ENCODE assay signal across 18 cellular contexts in the genomic region with DNA sequence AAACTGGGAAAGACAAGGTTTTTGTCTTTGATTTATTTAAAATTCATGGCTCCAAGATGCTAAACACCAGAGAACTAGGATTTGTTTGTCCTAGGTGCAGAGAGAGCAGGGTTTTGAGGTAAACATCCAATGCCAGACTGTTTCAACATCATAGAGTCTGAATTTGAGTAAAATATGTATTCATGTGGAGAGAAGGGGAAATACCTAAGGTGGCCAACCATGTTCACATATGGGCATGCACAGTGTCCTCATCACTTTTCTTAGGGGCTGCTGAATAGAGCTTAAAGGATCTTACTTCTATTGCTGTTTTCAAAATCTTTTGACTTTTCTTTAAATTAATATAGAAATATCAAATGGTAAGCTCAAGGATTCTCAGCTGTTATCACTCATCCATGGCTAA.
DNase-seq lines count a peak whose midpoint lies in the region; ATAC-seq and TF ChIP-seq lines count a peak whose summit lies in the region.
"Had no signal": no experiment of that assay in that cellular context is flagged by ENCODE, and none has a peak within 500 bp of the region (broad histone marks: within the 10 kb centered on the region; RNA-seq: fewer than 3 reads in every experiment).

No MANE protein-coding gene starts in this region.

- H3K4me1 ChIP-seq in heart left ventricle (peaks cover 7 to 90% (median 64%) of the 10 kb centered on the region in 12 donors), adipocyte (ENCODE audit: control insufficient read depth, insufficient read depth, low read length) (peaks cover 38% of the 10 kb centered on the region), uterus (peaks cover 7 to 9% of the 10 kb centered on the region in 2 donors)
- H3K4me1 ChIP-seq: BLaER1 had no signal

- intact Hi-C loops in heart left ventricle (cut with DNase I), result loop anchor here in 2 of 10 donors (10.0 kb wide), 2 partner anchors 339 to 539 kb away; a partner anchor contains a TSS
- intact Hi-C loops in left ventricle myocardium superior (cut with micrococcal nuclease), result no loop called here
- intact Hi-C loops in uterus (cut with DNase I; ENCODE audit: low total_unique reads), result no loop called here

- H3K4me3 ChIP-seq in heart left ventricle (no peak overlapping the region), adipocyte (ENCODE audit: low read length) (no peak overlapping the region), uterus (no peak overlapping the region)
- H3K4me3 ChIP-seq: BLaER1, hepatocyte, psoas muscle had no signal

- TF ChIP-seq CTCF in heart left ventricle (IDR thresholded peaks at IDR 0.05) (no peak), uterus (IDR thresholded peaks at IDR 0.05) (no peak)

- H3K27ac ChIP-seq in heart left ventricle, result peak overlapping the region in 10 of 12 donors; percentile 1 to 82 (median 68)
- peak overlapping the region; percentile 77 to 79 for H3K27ac ChIP-seq in uterus
- H3K27ac ChIP-seq: BLaER1, hepatocyte, KMS-11 had no signal

- H3K36me3 ChIP-seq in heart left ventricle (peaks cover 0 to 64% (median 19%) of the 10 kb centered on the region in 9 donors), adipocyte (ENCODE audit: control insufficient read depth, insufficient read depth, low read length, severe bottlenecking) (peaks cover 15% of the 10 kb centered on the region), uterus (no peaks in the 10 kb centered on the region)

- DNase-seq in heart left ventricle (no peak), left ventricle myocardium superior (no peak), adipocyte (ENCODE audit: low read depth) (peak; percentile 27), uterus (no peak), ecto neural progenitor cell (ENCODE audit: low spot score) (no peak)
- no peak for DNase-seq in activated CD4-positive, CD25-positive, alpha-beta regulatory T cell (lab: John Stamatoyannopoulos, UW)
- DNase-seq: activated naive CD4-positive, alpha-beta T cell treated with Interleukin-2 at 50 U/mL for 16 hours; NCI-H1048; NCI-H2081 treated with DMSO at 0.1 percent for 48 hours; NCI-H510A treated with DMSO at 0.1 percent for 48 hours; psoas muscle; T-cell had no signal

- no peak overlapping the region for H3K9ac ChIP-seq in adipocyte (ENCODE audit: low read length)
- H3K9ac ChIP-seq: BLaER1, KMS-11 had no signal

- TF ChIP-seq POLR2A in heart left ventricle (IDR thresholded peaks at IDR 0.05), result no peak
- no peak for TF ChIP-seq POLR2A in uterus (IDR thresholded peaks at IDR 0.05)

- H3K27me3 ChIP-seq in heart left ventricle (no peaks in the 10 kb centered on the region), adipocyte (replicated peaks; ENCODE audit: control insufficient read depth, insufficient read depth, low read length) (no peaks in the 10 kb centered on the region), uterus (no peaks in the 10 kb centered on the region)
- H3K27me3 ChIP-seq: BLaER1, hepatocyte had no signal

- no peak for ATAC-seq in heart left ventricle
- ATAC-seq in left ventricle myocardium superior, result no peak
- peak; percentile 35 for ATAC-seq in HG02678 (IDR thresholded peaks at IDR 0.05; ENCODE audit: unreplicated experiment)
- ATAC-seq in HG03342 (IDR thresholded peaks at IDR 0.05; ENCODE audit: unreplicated experiment), result no peak
- ATAC-seq: HCT116, psoas muscle, T-cell had no signal

- H3K9me3 ChIP-seq in heart left ventricle, result no peaks in the 10 kb centered on the region
- no peaks in the 10 kb centered on the region for H3K9me3 ChIP-seq in adipocyte (ENCODE audit: control insufficient read depth, low read length)
- H3K9me3 ChIP-seq in uterus, result no peaks in the 10 kb centered on the region
- H3K9me3 ChIP-seq: BLaER1, psoas muscle had no signal
